In genomic region chr12:110141389-110141788, GRCh38 we compare ENCODE assay signal across 15 cellular contexts. TPM values are rescaled to one million over a fixed set of nuclear protein-coding genes. Genes with fewer than 3 reads are reported as not detected.
DNase-seq lines count a peak whose midpoint lies in the region; ATAC-seq and TF ChIP-seq lines count a peak whose summit lies in the region.
"Had no signal": no experiment of that assay in that cellular context is flagged by ENCODE, and none has a peak within 500 bp of the region (broad histone marks: within the 10 kb centered on the region; RNA-seq: fewer than 3 reads in every experiment).

No MANE protein-coding gene starts in this region.

- no peaks in the 10 kb centered on the region for H3F3A ChIP-seq in smooth muscle cell (ENCODE audit: low read depth)

- H3K36me3 Mint-ChIP-seq in stimulated activated effector memory CD8-positive, alpha-beta T cell treated with anti-CD3 and anti-CD28 coated beads, Interleukin-12 subunit alpha, Interleukin-12 subunit beta, amount 100 ng/mL, for 72 hours, result no peaks in the 10 kb centered on the region
- H3K36me3 Mint-ChIP-seq: CD8-positive, alpha-beta T cell had no signal

- no peak overlapping the region for H3K27ac Mint-ChIP-seq in stimulated activated effector memory CD8-positive, alpha-beta T cell treated with anti-CD3 and anti-CD28 coated beads, Interleukin-12 subunit alpha, Interleukin-12 subunit beta, amount 100 ng/mL, for 72 hours
- H3K27ac Mint-ChIP-seq: activated CD8-positive, alpha-beta T cell treated with anti-CD3 and anti-CD28 coated beads for 36 hours; activated naive CD4-positive, alpha-beta T cell treated with anti-CD3 and anti-CD28 coated beads for 36 hours; CD8-positive, alpha-beta T cell had no signal

- H4K20me1 ChIP-seq in smooth muscle cell (ENCODE audit: low read depth), result peaks cover 3% of the 10 kb centered on the region

- H3K79me2 ChIP-seq in smooth muscle cell (ENCODE audit: low read depth), result no peaks in the 10 kb centered on the region

- no peak for ATAC-seq in stimulated activated effector memory CD8-positive, alpha-beta T cell treated with anti-CD3 and anti-CD28 coated beads, Interleukin-12 subunit alpha, Interleukin-12 subunit beta, amount 100 ng/mL, for 72 hours
- no peak for ATAC-seq in GM18909 (IDR thresholded peaks at IDR 0.05; ENCODE audit: poor library complexity, unreplicated experiment)
- ATAC-seq: activated CD8-positive, alpha-beta T cell treated with anti-CD3 and anti-CD28 coated beads for 36 hours; CD8-positive, alpha-beta T cell had no signal

- TF ChIP-seq CTCF in left ventricle myocardium inferior (IDR thresholded peaks at IDR 0.05; ENCODE audit: borderline replicate concordance), result no peak
- TF ChIP-seq CTCF in smooth muscle cell (IDR thresholded peaks at IDR 0.05; ENCODE audit: borderline replicate concordance, insufficient read depth, poor library complexity, severe bottlenecking), result no peak

- H3K4me1 Mint-ChIP-seq in stimulated activated effector memory CD8-positive, alpha-beta T cell treated with anti-CD3 and anti-CD28 coated beads, Interleukin-12 subunit alpha, Interleukin-12 subunit beta, amount 100 ng/mL, for 72 hours, result no peaks in the 10 kb centered on the region
- H3K4me1 Mint-ChIP-seq: neural crest cell had no signal

- no peak overlapping the region for H3K4me3 Mint-ChIP-seq in stimulated activated effector memory CD8-positive, alpha-beta T cell treated with anti-CD3 and anti-CD28 coated beads, Interleukin-12 subunit alpha, Interleukin-12 subunit beta, amount 100 ng/mL, for 72 hours
- H3K4me3 Mint-ChIP-seq: activated CD8-positive, alpha-beta T cell treated with anti-CD3 and anti-CD28 coated beads for 36 hours; activated naive CD4-positive, alpha-beta T cell treated with anti-CD3 and anti-CD28 coated beads for 36 hours; CD8-positive, alpha-beta T cell; neural crest cell had no signal

- WGBS in smooth muscle cell (ENCODE audit: low lambda C conversion rate), result 17% methylated on average over 6 of the region's 6 CpGs

- no peaks in the 10 kb centered on the region for H3K9me3 Mint-ChIP-seq in stimulated activated effector memory CD8-positive, alpha-beta T cell treated with anti-CD3 and anti-CD28 coated beads, Interleukin-12 subunit alpha, Interleukin-12 subunit beta, amount 100 ng/mL, for 72 hours
- H3K9me3 Mint-ChIP-seq: activated CD8-positive, alpha-beta T cell treated with anti-CD3 and anti-CD28 coated beads for 36 hours; activated naive CD4-positive, alpha-beta T cell treated with anti-CD3 and anti-CD28 coated beads for 36 hours; CD8-positive, alpha-beta T cell; neural crest cell had no signal

- peaks cover 10% of the 10 kb centered on the region for H3K4me1 ChIP-seq in left ventricle myocardium inferior
- no peaks in the 10 kb centered on the region for H3K4me1 ChIP-seq in smooth muscle cell (ENCODE audit: low read depth)

- H3K9me3 ChIP-seq in left ventricle myocardium inferior (replicated peaks), result no peaks in the 10 kb centered on the region
- H3K9me3 ChIP-seq in smooth muscle cell (replicated peaks; ENCODE audit: low read depth), result no peaks in the 10 kb centered on the region

- no peak overlapping the region for H3K4me3 ChIP-seq in left ventricle myocardium inferior
- no peak overlapping the region for H3K4me3 ChIP-seq in smooth muscle cell
- H3K4me3 ChIP-seq: PC-9 had no signal

- H3K27ac ChIP-seq in left ventricle myocardium inferior (replicated peaks) (peak overlapping the region; percentile 45), smooth muscle cell (ENCODE audit: low read depth) (no peak overlapping the region)
- H3K27ac ChIP-seq: PC-9 had no signal

- DNase-seq in GM03348 (ENCODE audit: low spot score), result peak; percentile 58
- DNase-seq in amniotic epithelial cell (ENCODE audit: low read depth), result peak; percentile 94
- peak; percentile 55 for DNase-seq in left ventricle myocardium inferior
- peak; percentile 7 for DNase-seq in smooth muscle cell (lab: John Stamatoyannopoulos, UW; ENCODE audit: unreplicated experiment)
- no peak for DNase-seq in stimulated activated effector memory CD8-positive, alpha-beta T cell treated with anti-CD3 and anti-CD28 coated beads, Interleukin-12 subunit alpha, Interleukin-12 subunit beta, amount 100 ng/mL, for 72 hours (ENCODE audit: low spot score in 2 of 2)
- DNase-seq in stimulated activated CD4-positive, alpha-beta T cell treated with anti-CD3 and anti-CD28 coated beads, Interleukin-4, amount 100 ng/mL, for 24 hours, result no peak
- no peak for DNase-seq in stimulated activated CD4-positive, alpha-beta T cell treated with anti-CD3 and anti-CD28 coated beads, Interleukin-4, amount 100 ng/mL, for 4 hours
- DNase-seq: activated CD8-positive, alpha-beta T cell treated with anti-CD3 and anti-CD28 coated beads for 36 hours; activated naive CD4-positive, alpha-beta T cell treated with anti-CD3 and anti-CD28 coated beads for 36 hours; CD8-positive, alpha-beta T cell; Kasumi-1; PC-9; T-helper 2 cell had no signal

- intact Hi-C loops in left ventricle myocardium inferior (cut with micrococcal nuclease), result no loop called here

- no peak overlapping the region for H2AFZ ChIP-seq in smooth muscle cell (ENCODE audit: low read depth)
- H2AFZ ChIP-seq: PC-9 had no signal

- no peak overlapping the region for H3K4me2 ChIP-seq in smooth muscle cell
- H3K4me2 ChIP-seq: PC-9 had no signal

- H3K9ac ChIP-seq in smooth muscle cell (ENCODE audit: low read depth), result no peak overlapping the region

- H3K36me3 ChIP-seq in left ventricle myocardium inferior (peaks cover 47% of the 10 kb centered on the region), smooth muscle cell (ENCODE audit: low read depth) (peaks cover 7% of the 10 kb centered on the region)

- no peaks in the 10 kb centered on the region for H3K27me3 ChIP-seq in left ventricle myocardium inferior (ENCODE audit: low read depth)
- no peaks in the 10 kb centered on the region for H3K27me3 ChIP-seq in smooth muscle cell (ENCODE audit: low read depth)

RNA-seq across cellular contexts. Expression of gene IFT81, which starts 17.2 kb away (rescaled TPM):
- total RNA-seq in left ventricle myocardium inferior, result 12.2 TPM
- 11.0 and 14.7 TPM in 2 replicates for total RNA-seq in smooth muscle cell
- polyA plus RNA-seq in smooth muscle cell, result 8.0 and 9.1 TPM in 2 replicates

Comparison
In these comparisons a context has a peak if more than half of its experiments do, and no peak if none do; other contexts are left out.
1. DNase-seq: peak in GM03348 (single experiment), amniotic epithelial cell (single experiment), left ventricle myocardium inferior (single experiment) and smooth muscle cell (single experiment); none in stimulated activated effector memory CD8-positive, alpha-beta T cell treated with anti-CD3 and anti-CD28 coated beads, Interleukin-12 subunit alpha, Interleukin-12 subunit beta, amount 100 ng/mL, for 72 hours (0 of 2), stimulated activated CD4-positive, alpha-beta T cell treated with anti-CD3 and anti-CD28 coated beads, Interleukin-4, amount 100 ng/mL, for 24 hours (single experiment) and stimulated activated CD4-positive, alpha-beta T cell treated with anti-CD3 and anti-CD28 coated beads, Interleukin-4, amount 100 ng/mL, for 4 hours (0 of 2).